Comparison of ENCODE assay signal across 1 cellular context in the genomic region with DNA sequence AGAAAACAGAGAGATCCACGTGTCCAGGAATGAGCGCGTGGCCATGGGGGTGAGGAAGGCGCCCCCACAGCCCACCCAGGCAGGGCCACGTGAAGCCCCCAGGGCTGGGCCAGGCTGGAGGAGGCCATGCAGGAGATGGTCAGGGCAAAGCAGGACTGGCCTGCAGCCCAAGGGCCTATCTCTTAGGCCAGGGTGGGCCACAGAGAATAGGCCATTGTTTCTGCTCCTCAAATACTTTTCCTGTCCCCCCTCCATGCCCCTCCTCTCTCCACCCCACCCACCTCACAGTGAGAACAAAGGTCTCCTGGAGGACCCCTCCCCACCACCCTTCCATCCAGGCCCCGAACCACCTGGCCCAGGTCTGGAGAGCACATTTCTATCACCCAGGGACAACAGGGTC.
TF ChIP-seq lines count a peak whose summit lies in the region.

No MANE protein-coding gene starts in this region.

TF ChIP-seq in SK-N-SH treated with all-trans-retinoic acid at 6 μM for 48 hours, 23 proteins besides CTCF, POLR2A, EP300 and RAD21 (continued from another document):
- TF ChIP-seq, protein P1, sequence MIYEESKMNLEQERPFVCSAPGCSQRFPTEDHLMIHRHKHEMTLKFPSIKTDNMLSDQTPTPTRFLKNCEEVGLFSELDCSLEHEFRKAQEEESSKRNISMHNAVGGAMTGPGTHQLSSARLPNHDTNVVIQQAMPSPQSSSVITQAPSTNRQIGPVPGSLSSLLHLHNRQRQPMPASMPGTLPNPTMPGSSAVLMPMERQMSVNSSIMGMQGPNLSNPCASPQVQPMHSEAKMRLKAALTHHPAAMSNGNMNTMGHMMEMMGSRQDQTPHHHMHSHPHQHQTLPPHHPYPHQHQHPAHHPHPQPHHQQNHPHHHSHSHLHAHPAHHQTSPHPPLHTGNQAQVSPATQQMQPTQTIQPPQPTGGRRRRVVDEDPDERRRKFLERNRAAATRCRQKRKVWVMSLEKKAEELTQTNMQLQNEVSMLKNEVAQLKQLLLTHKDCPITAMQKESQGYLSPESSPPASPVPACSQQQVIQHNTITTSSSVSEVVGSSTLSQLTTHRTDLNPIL (CRISPR knock-in tag; IDR thresholded peaks at IDR 0.05; ENCODE audit: low read depth) = no peak
- no peak for TF ChIP-seq GLIS3 (CRISPR knock-in tag; IDR thresholded peaks at IDR 0.05)
- no peak for TF ChIP-seq PPARA (CRISPR knock-in tag; IDR thresholded peaks at IDR 0.05; ENCODE audit: borderline replicate concordance)
- no peak for TF ChIP-seq TCF4 (CRISPR knock-in tag; IDR thresholded peaks at IDR 0.05; ENCODE audit: borderline replicate concordance)
- TF ChIP-seq, protein P2, sequence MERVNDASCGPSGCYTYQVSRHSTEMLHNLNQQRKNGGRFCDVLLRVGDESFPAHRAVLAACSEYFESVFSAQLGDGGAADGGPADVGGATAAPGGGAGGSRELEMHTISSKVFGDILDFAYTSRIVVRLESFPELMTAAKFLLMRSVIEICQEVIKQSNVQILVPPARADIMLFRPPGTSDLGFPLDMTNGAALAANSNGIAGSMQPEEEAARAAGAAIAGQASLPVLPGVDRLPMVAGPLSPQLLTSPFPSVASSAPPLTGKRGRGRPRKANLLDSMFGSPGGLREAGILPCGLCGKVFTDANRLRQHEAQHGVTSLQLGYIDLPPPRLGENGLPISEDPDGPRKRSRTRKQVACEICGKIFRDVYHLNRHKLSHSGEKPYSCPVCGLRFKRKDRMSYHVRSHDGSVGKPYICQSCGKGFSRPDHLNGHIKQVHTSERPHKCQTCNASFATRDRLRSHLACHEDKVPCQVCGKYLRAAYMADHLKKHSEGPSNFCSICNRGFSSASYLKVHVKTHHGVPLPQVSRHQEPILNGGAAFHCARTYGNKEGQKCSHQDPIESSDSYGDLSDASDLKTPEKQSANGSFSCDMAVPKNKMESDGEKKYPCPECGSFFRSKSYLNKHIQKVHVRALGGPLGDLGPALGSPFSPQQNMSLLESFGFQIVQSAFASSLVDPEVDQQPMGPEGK (CRISPR knock-in tag; IDR thresholded peaks at IDR 0.05; ENCODE audit: borderline replicate concordance) = no peak
